In genomic region chr5:178351221-178351825, GRCh38 we compare ENCODE assay signal across 17 cellular contexts.
"Had no signal": no experiment of that assay in that cellular context is flagged by ENCODE, and none has a peak within 500 bp of the region (broad histone marks: within the 10 kb centered on the region; RNA-seq: fewer than 3 reads in every experiment).

No MANE protein-coding gene starts in this region.

- H3K27me3 ChIP-seq: colonic mucosa, vagina had no signal

- H3K9me3 ChIP-seq: body of pancreas, colonic mucosa, esophagus muscularis mucosa, sigmoid colon, tibial artery, vagina had no signal

- H3K4me1 ChIP-seq: body of pancreas, colonic mucosa had no signal

- H3K36me3 ChIP-seq: colonic mucosa, esophagus muscularis mucosa, sigmoid colon, tibial artery, vagina, WERI-Rb-1 had no signal

- H3K4me3 ChIP-seq: body of pancreas, colonic mucosa, esophagus muscularis mucosa, sigmoid colon, tibial artery, vagina had no signal

- H3K27ac ChIP-seq: body of pancreas, colonic mucosa, esophagus muscularis mucosa, sigmoid colon, tibial artery, vagina, WERI-Rb-1 had no signal

- DNase-seq: activated CD4-positive, alpha-beta memory T cell treated with anti-CD3 and anti-CD28 coated beads, Interleukin-2, amount 10 ng/mL, durations not matched to agents 7 days and 5 days; activated CD4-positive, alpha-beta T cell treated with anti-CD3 and anti-CD28 coated beads for 36 hours; activated gamma-delta T cell; activated T-cell treated with anti-CD3 and anti-CD28 coated beads, Interleukin-2, amount 50 U/mL, for 48 hours; body of pancreas; caudate nucleus; colonic mucosa; hippocampal formation; kidney glomerular epithelial cell; left ventricle myocardium superior; naive thymus-derived CD8-positive, alpha-beta T cell; sigmoid colon; stimulated activated CD4-positive, alpha-beta T cell treated with anti-CD3 and anti-CD28 coated beads, Interleukin-1b, Interleukin-23, amount 100 ng/mL, for 48 hours; tibial artery; WERI-Rb-1 had no signal
